ENCODE assay signal across 8 cellular contexts in genomic region chr18:24009651-24010333, GRCh38. TPM values are rescaled to one million over a fixed set of nuclear protein-coding genes. Genes with fewer than 3 reads are reported as not detected.
DNase-seq lines count a peak whose midpoint lies in the region; ATAC-seq, FAIRE-seq and TF ChIP-seq lines count a peak whose summit lies in the region.

No MANE protein-coding gene starts in this region.

- DNase-seq in GM12891 (ENCODE audit: insufficient read length, low spot score): no peak
- DNase-seq in activated CD4-positive, alpha-beta T cell treated with anti-CD3 and anti-CD28 coated beads, Interleukin-2, amount 50 U/mL, for 1 hour: peak; percentile 31
- DNase-seq in frontal cortex (ENCODE audit: low spot score in 2 of 2): no peak
- no peak for DNase-seq in KG1 (lab: John Stamatoyannopoulos, UW)
- DNase-seq in lower leg skin (ENCODE audit: low spot score in 2 of 2): no peak

- FAIRE-seq in GM12891 (lab: Jason Lieb, UNC): peak; percentile 99
- FAIRE-seq in frontal cortex (lab: Jason Lieb, UNC): no peak

- H3K4me3 ChIP-seq in lower leg skin (ENCODE audit: low read depth, poor library complexity, severe bottlenecking): no peak overlapping the region

- ATAC-seq in GM21390 (IDR thresholded peaks at IDR 0.05; ENCODE audit: unreplicated experiment) (peak; percentile 59), HG03558 (IDR thresholded peaks at IDR 0.05; ENCODE audit: extremely low read depth, unreplicated experiment) (peak; percentile 41), SK-N-SH treated with all-trans-retinoic acid at 6 μM for 48 hours (no peak)

- no peak for TF ChIP-seq CTCF in lower leg skin (IDR thresholded peaks at IDR 0.05)

- intact Hi-C loops in lower leg skin (cut with DNase I; ENCODE audit: low total_unique reads): no loop called here

- TF ChIP-seq POLR2A in GM12891 (IDR thresholded peaks at IDR 0.05; ENCODE audit: low read depth, low read length): no peak
- TF ChIP-seq POLR2A in lower leg skin (IDR thresholded peaks at IDR 0.05): no peak

- 77 to 81% methylated on average over 7 of the region's 7 CpGs for WGBS in lower leg skin, 2 donors

TF ChIP-seq in GM12891, 5 proteins besides CTCF, POLR2A, EP300 and RAD21:
- TF ChIP-seq PAX5 (IDR thresholded peaks at IDR 0.05; ENCODE audit: insufficient read depth, low read length, severe bottlenecking) (peak; percentile 79), POLR2AphosphoS5 (IDR thresholded peaks at IDR 0.05; ENCODE audit: low read depth, low read length) (peak; percentile 50; the same call in 1 of the 2 replicates), POU2F2 (IDR thresholded peaks at IDR 0.05; ENCODE audit: low read depth, low read length) (peak; percentile 72; the same call in 1 of the 2 replicates), TAF1 (IDR thresholded peaks at IDR 0.05; ENCODE audit: low read depth, low read length) (0 out of 2 replicates have a peak, but pooled peaks have one; percentile 28), SPI1 (IDR thresholded peaks at IDR 0.05; ENCODE audit: low read depth, low read length) (peak; percentile 90)

TF ChIP-seq in SK-N-SH treated with all-trans-retinoic acid at 6 μM for 48 hours, 23 proteins besides CTCF, POLR2A, EP300 and RAD21:
- TF ChIP-seq RARB (CRISPR knock-in tag; IDR thresholded peaks at IDR 0.05) (no peak), ZNF565 (CRISPR knock-in tag; conservative IDR thresholded peaks at IDR 0.05; ENCODE audit: low read depth) (no peak), ESRRG (CRISPR knock-in tag; IDR thresholded peaks at IDR 0.05) (no peak), ISL1 (CRISPR knock-in tag; IDR thresholded peaks at IDR 0.05) (no peak), ZC3H10 (CRISPR knock-in tag; IDR thresholded peaks at IDR 0.05) (no peak), CSDC2 (CRISPR knock-in tag; IDR thresholded peaks at IDR 0.05) (no peak), SNAI2 (CRISPR knock-in tag; IDR thresholded peaks at IDR 0.05) (no peak), OSR1 (CRISPR knock-in tag; IDR thresholded peaks at IDR 0.05) (no peak), ZNF8 (CRISPR knock-in tag; IDR thresholded peaks at IDR 0.05) (no peak)
- TF ChIP-seq, protein P1, sequence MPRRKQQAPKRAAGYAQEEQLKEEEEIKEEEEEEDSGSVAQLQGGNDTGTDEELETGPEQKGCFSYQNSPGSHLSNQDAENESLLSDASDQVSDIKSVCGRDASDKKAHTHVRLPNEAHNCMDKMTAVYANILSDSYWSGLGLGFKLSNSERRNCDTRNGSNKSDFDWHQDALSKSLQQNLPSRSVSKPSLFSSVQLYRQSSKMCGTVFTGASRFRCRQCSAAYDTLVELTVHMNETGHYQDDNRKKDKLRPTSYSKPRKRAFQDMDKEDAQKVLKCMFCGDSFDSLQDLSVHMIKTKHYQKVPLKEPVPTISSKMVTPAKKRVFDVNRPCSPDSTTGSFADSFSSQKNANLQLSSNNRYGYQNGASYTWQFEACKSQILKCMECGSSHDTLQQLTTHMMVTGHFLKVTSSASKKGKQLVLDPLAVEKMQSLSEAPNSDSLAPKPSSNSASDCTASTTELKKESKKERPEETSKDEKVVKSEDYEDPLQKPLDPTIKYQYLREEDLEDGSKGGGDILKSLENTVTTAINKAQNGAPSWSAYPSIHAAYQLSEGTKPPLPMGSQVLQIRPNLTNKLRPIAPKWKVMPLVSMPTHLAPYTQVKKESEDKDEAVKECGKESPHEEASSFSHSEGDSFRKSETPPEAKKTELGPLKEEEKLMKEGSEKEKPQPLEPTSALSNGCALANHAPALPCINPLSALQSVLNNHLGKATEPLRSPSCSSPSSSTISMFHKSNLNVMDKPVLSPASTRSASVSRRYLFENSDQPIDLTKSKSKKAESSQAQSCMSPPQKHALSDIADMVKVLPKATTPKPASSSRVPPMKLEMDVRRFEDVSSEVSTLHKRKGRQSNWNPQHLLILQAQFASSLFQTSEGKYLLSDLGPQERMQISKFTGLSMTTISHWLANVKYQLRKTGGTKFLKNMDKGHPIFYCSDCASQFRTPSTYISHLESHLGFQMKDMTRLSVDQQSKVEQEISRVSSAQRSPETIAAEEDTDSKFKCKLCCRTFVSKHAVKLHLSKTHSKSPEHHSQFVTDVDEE (CRISPR knock-in tag; IDR thresholded peaks at IDR 0.05): no peak
- TF ChIP-seq, protein P2, sequence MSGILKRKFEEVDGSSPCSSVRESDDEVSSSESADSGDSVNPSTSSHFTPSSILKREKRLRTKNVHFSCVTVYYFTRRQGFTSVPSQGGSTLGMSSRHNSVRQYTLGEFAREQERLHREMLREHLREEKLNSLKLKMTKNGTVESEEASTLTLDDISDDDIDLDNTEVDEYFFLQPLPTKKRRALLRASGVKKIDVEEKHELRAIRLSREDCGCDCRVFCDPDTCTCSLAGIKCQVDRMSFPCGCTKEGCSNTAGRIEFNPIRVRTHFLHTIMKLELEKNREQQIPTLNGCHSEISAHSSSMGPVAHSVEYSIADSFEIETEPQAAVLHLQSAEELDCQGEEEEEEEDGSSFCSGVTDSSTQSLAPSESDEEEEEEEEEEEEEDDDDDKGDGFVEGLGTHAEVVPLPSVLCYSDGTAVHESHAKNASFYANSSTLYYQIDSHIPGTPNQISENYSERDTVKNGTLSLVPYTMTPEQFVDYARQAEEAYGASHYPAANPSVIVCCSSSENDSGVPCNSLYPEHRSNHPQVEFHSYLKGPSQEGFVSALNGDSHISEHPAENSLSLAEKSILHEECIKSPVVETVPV (CRISPR knock-in tag; IDR thresholded peaks at IDR 0.05): no peak
- TF ChIP-seq, protein P3, sequence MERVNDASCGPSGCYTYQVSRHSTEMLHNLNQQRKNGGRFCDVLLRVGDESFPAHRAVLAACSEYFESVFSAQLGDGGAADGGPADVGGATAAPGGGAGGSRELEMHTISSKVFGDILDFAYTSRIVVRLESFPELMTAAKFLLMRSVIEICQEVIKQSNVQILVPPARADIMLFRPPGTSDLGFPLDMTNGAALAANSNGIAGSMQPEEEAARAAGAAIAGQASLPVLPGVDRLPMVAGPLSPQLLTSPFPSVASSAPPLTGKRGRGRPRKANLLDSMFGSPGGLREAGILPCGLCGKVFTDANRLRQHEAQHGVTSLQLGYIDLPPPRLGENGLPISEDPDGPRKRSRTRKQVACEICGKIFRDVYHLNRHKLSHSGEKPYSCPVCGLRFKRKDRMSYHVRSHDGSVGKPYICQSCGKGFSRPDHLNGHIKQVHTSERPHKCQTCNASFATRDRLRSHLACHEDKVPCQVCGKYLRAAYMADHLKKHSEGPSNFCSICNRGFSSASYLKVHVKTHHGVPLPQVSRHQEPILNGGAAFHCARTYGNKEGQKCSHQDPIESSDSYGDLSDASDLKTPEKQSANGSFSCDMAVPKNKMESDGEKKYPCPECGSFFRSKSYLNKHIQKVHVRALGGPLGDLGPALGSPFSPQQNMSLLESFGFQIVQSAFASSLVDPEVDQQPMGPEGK (CRISPR knock-in tag; IDR thresholded peaks at IDR 0.05; ENCODE audit: borderline replicate concordance): no peak
TF ChIP-seq in SK-N-SH treated with all-trans-retinoic acid at 6 μM for 48 hours: peak in this region for 0.

RNA-seq across cellular contexts. Expression of gene TTC39C, which starts 4.8 kb away (rescaled TPM):
- polyA plus RNA-seq in GM12891 (2012; ENCODE audit: low read depth, missing spikeins): 62.5 TPM
- total RNA-seq in frontal cortex: 54.2 TPM
- total RNA-seq in lower leg skin: 10 to 100 TPM; 66.6 to 96.7 (median 82.1) TPM
